Comparison of ENCODE assay signal across 23 cellular contexts in genomic region chr5:169168288-169168687, GRCh38.
A peak's percentile ranks its signal among the peaks of the same experiment; 100 is the strongest.
DNase-seq lines count a peak whose midpoint lies in the region; ATAC-seq and TF ChIP-seq lines count a peak whose summit lies in the region.
"Had no signal": no experiment of that assay in that cellular context is flagged by ENCODE, and none has a peak within 500 bp of the region (broad histone marks: within the 10 kb centered on the region; RNA-seq: fewer than 3 reads in every experiment).

No MANE protein-coding gene starts in this region.

- no peaks in the 10 kb centered on the region for H3K36me3 Mint-ChIP-seq in nephron (ENCODE audit: low read depth)
- H3K36me3 Mint-ChIP-seq: CD4-positive, CD25-positive, alpha-beta regulatory T cell; CD8-positive, alpha-beta T cell had no signal

- no peak overlapping the region for H3K4me3 ChIP-seq in HEK293 (ENCODE audit: low read depth, low read length)
- H3K4me3 ChIP-seq in tibial artery, result no peak overlapping the region
- H3K4me3 ChIP-seq: A549, GM12878, GM23338 had no signal

- CTCF ChIA-PET in HEK293 (lab: Yijun Ruan, JAX), result interaction anchor here (0.6 kb wide), 1 partner anchor 378 kb away, joined by 3 read pairs; no protein-coding TSS in a partner anchor

- H3K4me1 ChIP-seq in HEK293 (ENCODE audit: control insufficient read depth, insufficient read depth, low read length), result no peaks in the 10 kb centered on the region
- H3K4me1 ChIP-seq in tibial artery, result peaks cover 0 to 65% (median 39%) of the 10 kb centered on the region in 4 donors

- peaks cover 51% of the 10 kb centered on the region for H3K4me1 Mint-ChIP-seq in nephron
- H3K4me1 Mint-ChIP-seq: CD4-positive, CD25-positive, alpha-beta regulatory T cell had no signal

- no peak overlapping the region for H3K4me3 Mint-ChIP-seq in nephron
- H3K4me3 Mint-ChIP-seq: CD4-positive, CD25-positive, alpha-beta regulatory T cell; CD8-positive, alpha-beta T cell; GM23338; H9; HFFc6 had no signal

- DNase-seq in Ammon's horn (ENCODE audit: low spot score), result peak; percentile 16
- DNase-seq in cerebellar cortex (ENCODE audit: low spot score), result peak; percentile 66
- no peak for DNase-seq in NCI-H2107 (lab: John Stamatoyannopoulos, UW)
- no peak for DNase-seq in tibial artery
- DNase-seq: 8988T; ACHN; AML-193; Caco-2; CD4-positive, CD25-positive, alpha-beta regulatory T cell; CD8-positive, alpha-beta T cell; DMS153; DND-41; GDM1; H9; HFFc6 had no signal

- H3K27me3 ChIP-seq in tibial artery, result no peaks in the 10 kb centered on the region

- TF ChIP-seq CTCF in HEK293 (tag by site-specific recombination; IDR thresholded peaks at IDR 0.05), result no peak
- no peak for TF ChIP-seq CTCF in nephron (IDR thresholded peaks at IDR 0.05; ENCODE audit: unreplicated experiment in 3 of 3)
- TF ChIP-seq CTCF in tibial artery (IDR thresholded peaks at IDR 0.05), result no peak

- ATAC-seq in HG03108 (IDR thresholded peaks at IDR 0.05; ENCODE audit: unreplicated experiment) (no peak), GM21447 (IDR thresholded peaks at IDR 0.05; ENCODE audit: unreplicated experiment) (no peak)
- ATAC-seq: A549; CD8-positive, alpha-beta T cell; GM12878; GM23338; HCT116 had no signal

- H3K36me3 ChIP-seq in HEK293 (ENCODE audit: control insufficient read depth in 2 of 2, insufficient read depth in 1 of 2, low read length in 2 of 2) (no peaks in the 10 kb centered on the region), tibial artery (no peaks in the 10 kb centered on the region)

- POLR2A ChIA-PET in HEK293 (lab: Yijun Ruan, JAX), result no interaction called here

- peak overlapping the region; percentile 79 to 93 (median 88) for H3K27ac Mint-ChIP-seq in nephron
- H3K27ac Mint-ChIP-seq: CD4-positive, CD25-positive, alpha-beta regulatory T cell; CD8-positive, alpha-beta T cell; GM23338; H9; HFFc6 had no signal

- intact Hi-C loops in tibial artery (cut with DNase I; ENCODE audit: low total_unique reads), result no loop called here

- peaks cover 3% of the 10 kb centered on the region for H3K27me3 Mint-ChIP-seq in nephron (ENCODE audit: low read depth)

- H3K9me3 ChIP-seq in HEK293 (ENCODE audit: control insufficient read depth, insufficient read depth, low read depth, low read length), result no peaks in the 10 kb centered on the region
- no peaks in the 10 kb centered on the region for H3K9me3 ChIP-seq in tibial artery
- H3K9me3 ChIP-seq: A549, Caco-2 had no signal

- no peaks in the 10 kb centered on the region for H3K9me3 Mint-ChIP-seq in nephron
- H3K9me3 Mint-ChIP-seq: CD8-positive, alpha-beta T cell; GM23338; H9; HFFc6 had no signal

- H3K27ac ChIP-seq in HEK293 (ENCODE audit: extremely low read depth, low read depth, low read length), result no peak overlapping the region
- no peak overlapping the region for H3K27ac ChIP-seq in tibial artery

TF ChIP-seq in HEK293, 187 proteins besides CTCF, POLR2A, EP300 and RAD21:
- TF ChIP-seq MEIS1 (CRISPR knock-in tag; IDR thresholded peaks at IDR 0.05; ENCODE audit: borderline replicate concordance) (no peak), ZNF664 (tag by site-specific recombination; IDR thresholded peaks at IDR 0.05) (peak; percentile 79)

Comparison
In these comparisons a context has a peak if more than half of its experiments do, and no peak if none do; other contexts are left out.
1. DNase-seq: peak in Ammon's horn (single experiment) and cerebellar cortex (single experiment); none in NCI-H2107 (single experiment) and tibial artery (0 of 2).